16 cellular contexts compared by ENCODE assay signal in the genomic region with DNA sequence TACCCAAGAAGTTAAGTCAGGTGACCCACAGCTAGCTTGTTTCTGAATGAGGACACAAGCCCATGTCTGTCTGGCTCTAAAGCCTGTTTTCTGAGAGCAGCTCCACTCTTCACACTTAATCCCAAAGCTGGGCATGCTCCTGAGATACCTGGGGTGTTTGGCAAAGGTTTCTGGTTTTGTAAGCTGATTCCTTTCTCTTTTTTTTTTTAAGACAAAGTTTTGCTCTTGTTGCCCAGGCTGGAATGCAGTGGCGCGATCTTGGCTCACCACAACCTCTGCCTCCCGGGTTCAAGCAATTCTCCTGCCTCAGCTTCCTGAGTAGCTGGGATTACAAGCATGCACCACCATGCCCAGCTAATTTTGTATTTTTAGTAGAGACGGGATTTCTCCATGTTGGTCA. TPM values are rescaled to one million over a fixed set of nuclear protein-coding genes. Genes with fewer than 3 reads are reported as not detected.
"Had no signal": no experiment of that assay in that cellular context is flagged by ENCODE, and none has a peak within 500 bp of the region (broad histone marks: within the 10 kb centered on the region; RNA-seq: fewer than 3 reads in every experiment).

No MANE protein-coding gene starts in this region.

RNA-seq across cellular contexts. Expression of gene LRRN4CL, which starts 4.3 kb away (rescaled TPM):
- polyA plus RNA-seq: cardiac muscle cell had no signal

RNA-seq across cellular contexts. Expression of gene GNG3, which starts 13.9 kb away (rescaled TPM):
- total RNA-seq: activated naive CD4-positive, alpha-beta T cell treated with anti-CD3 and anti-CD28 coated beads for 36 hours; activated naive CD4-positive, alpha-beta T cell treated with anti-CD3 and anti-CD28 coated beads, Interleukin-2, amount 50 U/mL, for 72 hours; activated naive CD8-positive, alpha-beta T cell treated with anti-CD3 and anti-CD28 coated beads for 36 hours; activated naive CD8-positive, alpha-beta T cell treated with anti-CD3 and anti-CD28 coated beads, Interleukin-2, amount 10 ng/mL, durations not matched to agents 7 days and 5 days; activated T-cell treated with anti-CD3 and anti-CD28 coated beads, Interleukin-2, amount 50 U/mL, for 4 hours; activated T-cell treated with anti-CD3 and anti-CD28 coated beads, Interleukin-2, amount 50 U/mL, for 72 hours; activated T-helper 1 cell treated with anti-CD3 and anti-CD28 coated beads, Interleukin-12 subunit alpha, Interleukin-12 subunit beta, Interleukin-2, Interleukin-4 antibody, amounts not matched to agents 30 ng/mL and 10 ng/mL and 1 ng/mL, durations not matched to agents 14 hours and 24 hours and 36 hours; activated T-helper 17 cell treated with anti-CD3 and anti-CD28 coated beads, Interleukin-2, amount 50 U/mL, for 72 hours; activated T-helper 2 cell treated with anti-CD3 and anti-CD28 coated beads, Interferon-gamma antibody, Interleukin-2, Interleukin-4, amounts not matched to agents 10 μg/mL and 5 μg/mL and 100 μg/mL, durations not matched to agents 14 hours and 24 hours and 36 hours; aorta; ascending aorta; astrocyte; breast epithelium; bronchial epithelial cell; cardiac muscle cell; chondrocyte had no signal

RNA-seq across cellular contexts. Expression of gene LBHD1, which starts 21.6 kb away (rescaled TPM):
- total RNA-seq: ascending aorta had no signal
